12 cellular contexts compared by ENCODE assay signal in genomic region chr7:115097175-115097671, GRCh38.
DNase-seq lines count a peak whose midpoint lies in the region; ATAC-seq and TF ChIP-seq lines count a peak whose summit lies in the region.
"Had no signal": no experiment of that assay in that cellular context is flagged by ENCODE, and none has a peak within 500 bp of the region (broad histone marks: within the 10 kb centered on the region; RNA-seq: fewer than 3 reads in every experiment).

No MANE protein-coding gene starts in this region.

- H3K4me3 ChIP-seq in AG04450 (ENCODE audit: low read depth, low read length) = no peak overlapping the region
- H3K4me3 ChIP-seq in HEK293 (ENCODE audit: low read depth, low read length) = no peak overlapping the region
- H3K4me3 ChIP-seq in OCI-LY7 (ENCODE audit: low read depth, low read length, poor library complexity, severe bottlenecking) = no peak overlapping the region
- H3K4me3 ChIP-seq: BLaER1, transverse colon had no signal

- peaks cover 17% of the 10 kb centered on the region for H3K4me1 Mint-ChIP-seq in WTC11

- CTCF ChIA-PET in AG04450 (lab: Charles Lee) = interaction anchor here (1.5 kb wide), 1 partner anchor 9 kb away, joined by 3 read pairs; no protein-coding TSS in a partner anchor
- CTCF ChIA-PET in HEK293 (lab: Yijun Ruan, JAX) = interaction anchor here (0.7 kb wide), 1 partner anchor 8 kb away, joined by 3 read pairs; no protein-coding TSS in a partner anchor
- CTCF ChIA-PET in WTC11 (lab: Charles Lee) = no interaction called here
- CTCF ChIA-PET in OCI-LY7 (lab: Charles Lee; ENCODE audit: unreplicated experiment) = no interaction called here

- no peak overlapping the region for H3K4me3 Mint-ChIP-seq in WTC11

- no peaks in the 10 kb centered on the region for H3K27me3 Mint-ChIP-seq in WTC11 (ENCODE audit: low read depth)

- H2AFZ ChIP-seq in OCI-LY7 (ENCODE audit: low read length) = no peak overlapping the region

- no TSS peak for BruUV-seq in OCI-LY7 (replicated peaks; lab: Mats Ljungman, UMichigan)

- H3K9me3 ChIP-seq in AG04450 (ENCODE audit: control insufficient read depth, insufficient read depth, low read length) = no peaks in the 10 kb centered on the region
- H3K9me3 ChIP-seq in HEK293 (ENCODE audit: control insufficient read depth, insufficient read depth, low read depth, low read length) = no peaks in the 10 kb centered on the region
- H3K9me3 ChIP-seq in OCI-LY7 (ENCODE audit: low read length) = no peaks in the 10 kb centered on the region
- H3K9me3 ChIP-seq: BLaER1, transverse colon had no signal

- DNase-seq in AG04450 (ENCODE audit: low read depth, low spot score) = peak; percentile 49
- DNase-seq in WTC11 (ENCODE audit: low spot score) = no peak
- peak; percentile 97 for DNase-seq in foreskin melanocyte
- DNase-seq in OCI-LY7 (ENCODE audit: low spot score) = no peak
- DNase-seq in head of caudate nucleus = no peak
- DNase-seq: KBM-7, left cardiac atrium, transverse colon had no signal

- H3K27ac Mint-ChIP-seq in WTC11 = no peak overlapping the region

- H3K27me3 ChIP-seq in AG04450 (ENCODE audit: control insufficient read depth, insufficient read depth, low read length) = no peaks in the 10 kb centered on the region
- H3K27me3 ChIP-seq: BLaER1, transverse colon had no signal

- H3K4me2 ChIP-seq in OCI-LY7 (ENCODE audit: low read length) = no peak overlapping the region
- H3K4me2 ChIP-seq: BLaER1 had no signal

- no peaks in the 10 kb centered on the region for H3K9me2 ChIP-seq in OCI-LY7 (ENCODE audit: insufficient read depth, low read length)

- intact Hi-C loops in OCI-LY7 (cut with micrococcal nuclease; ENCODE audit: unreplicated experiment) (no loop called here), head of caudate nucleus (cut with DNase I) (no loop called here)

- no peaks in the 10 kb centered on the region for H4K20me1 ChIP-seq in OCI-LY7 (ENCODE audit: insufficient read depth, low read length)
- H4K20me1 ChIP-seq: BLaER1 had no signal

- POLR2A ChIA-PET in AG04450 (lab: Yijun Ruan, JAX) = no interaction called here
- POLR2A ChIA-PET in HEK293 (lab: Yijun Ruan, JAX) = no interaction called here
- POLR2A ChIA-PET in WTC11 (lab: Charles Lee) = no interaction called here
- POLR2A ChIA-PET in OCI-LY7 (lab: Charles Lee) = no interaction called here

- no peaks in the 10 kb centered on the region for H3K36me3 ChIP-seq in HEK293 (ENCODE audit: control insufficient read depth in 2 of 2, insufficient read depth in 1 of 2, low read length in 2 of 2)
- no peaks in the 10 kb centered on the region for H3K36me3 ChIP-seq in OCI-LY7 (ENCODE audit: insufficient read depth, low read length)
- H3K36me3 ChIP-seq: BLaER1, transverse colon had no signal

- H3K4me1 ChIP-seq in HEK293 (ENCODE audit: control insufficient read depth, insufficient read depth, low read length) (no peaks in the 10 kb centered on the region), OCI-LY7 (ENCODE audit: insufficient read depth, low read length, poor library complexity, severe bottlenecking) (no peaks in the 10 kb centered on the region)
- H3K4me1 ChIP-seq: BLaER1, transverse colon had no signal

- H3K27ac ChIP-seq in AG04450 (ENCODE audit: low read depth, low read length) (peak overlapping the region; percentile 35), HEK293 (ENCODE audit: extremely low read depth, low read depth, low read length) (no peak overlapping the region), OCI-LY7 (ENCODE audit: low read depth, low read length, poor library complexity, severe bottlenecking) (no peak overlapping the region)
- H3K27ac ChIP-seq: BLaER1, transverse colon had no signal

- H3K79me2 ChIP-seq in OCI-LY7 (ENCODE audit: insufficient read depth, low read depth, low read length) = no peaks in the 10 kb centered on the region

- no peaks in the 10 kb centered on the region for H3K36me3 Mint-ChIP-seq in WTC11

- TF ChIP-seq CTCF in AG04450 (IDR thresholded peaks at IDR 0.05; ENCODE audit: low read depth, low read length) = no peak
- no peak for TF ChIP-seq CTCF in HEK293 (tag by site-specific recombination; IDR thresholded peaks at IDR 0.05)
- no peak for TF ChIP-seq CTCF in WTC11 (IDR thresholded peaks at IDR 0.05)
- TF ChIP-seq CTCF in OCI-LY7 (conservative IDR thresholded peaks at IDR 0.05; ENCODE audit: low read length) = no peak

- no peaks in the 10 kb centered on the region for H3K9me3 Mint-ChIP-seq in WTC11

- ATAC-seq in WTC11 (peak; percentile 32; the same call in 1 of the 2 replicates), HG03108 (IDR thresholded peaks at IDR 0.05; ENCODE audit: unreplicated experiment) (no peak), HG02759 (IDR thresholded peaks at IDR 0.05; ENCODE audit: unreplicated experiment) (no peak)

TF ChIP-seq in HEK293, 187 proteins besides CTCF, POLR2A, EP300 and RAD21:
- TF ChIP-seq ZNF449 (tag by site-specific recombination; IDR thresholded peaks at IDR 0.05) (peak; percentile 56; the same call in 1 of the 2 replicates), ZNF501 (tag by site-specific recombination; IDR thresholded peaks at IDR 0.05) (no peak)

TF ChIP-seq in WTC11, 78 proteins besides CTCF, POLR2A, EP300 and RAD21:
- TF ChIP-seq GTF2I (CRISPR knock-in tag; conservative IDR thresholded peaks at IDR 0.05) (no peak), ZNF232 (CRISPR knock-in tag; IDR thresholded peaks at IDR 0.05) (no peak), RORB (CRISPR knock-in tag; IDR thresholded peaks at IDR 0.05) (no peak), RELA (CRISPR knock-in tag; IDR thresholded peaks at IDR 0.05; ENCODE audit: borderline replicate concordance) (no peak), ZNF317 (CRISPR knock-in tag; IDR thresholded peaks at IDR 0.05; ENCODE audit: borderline replicate concordance, low read depth) (no peak), NR3C1 (CRISPR knock-in tag; conservative IDR thresholded peaks at IDR 0.05; ENCODE audit: low read depth) (no peak), NFE2L1 (CRISPR knock-in tag; IDR thresholded peaks at IDR 0.05) (no peak), ZNF138 (CRISPR knock-in tag; conservative IDR thresholded peaks at IDR 0.05) (no peak)
- TF ChIP-seq, protein P1, sequence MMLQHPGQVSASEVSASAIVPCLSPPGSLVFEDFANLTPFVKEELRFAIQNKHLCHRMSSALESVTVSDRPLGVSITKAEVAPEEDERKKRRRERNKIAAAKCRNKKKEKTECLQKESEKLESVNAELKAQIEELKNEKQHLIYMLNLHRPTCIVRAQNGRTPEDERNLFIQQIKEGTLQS (CRISPR knock-in tag; conservative IDR thresholded peaks at IDR 0.05) = no peak
- TF ChIP-seq, protein P2, sequence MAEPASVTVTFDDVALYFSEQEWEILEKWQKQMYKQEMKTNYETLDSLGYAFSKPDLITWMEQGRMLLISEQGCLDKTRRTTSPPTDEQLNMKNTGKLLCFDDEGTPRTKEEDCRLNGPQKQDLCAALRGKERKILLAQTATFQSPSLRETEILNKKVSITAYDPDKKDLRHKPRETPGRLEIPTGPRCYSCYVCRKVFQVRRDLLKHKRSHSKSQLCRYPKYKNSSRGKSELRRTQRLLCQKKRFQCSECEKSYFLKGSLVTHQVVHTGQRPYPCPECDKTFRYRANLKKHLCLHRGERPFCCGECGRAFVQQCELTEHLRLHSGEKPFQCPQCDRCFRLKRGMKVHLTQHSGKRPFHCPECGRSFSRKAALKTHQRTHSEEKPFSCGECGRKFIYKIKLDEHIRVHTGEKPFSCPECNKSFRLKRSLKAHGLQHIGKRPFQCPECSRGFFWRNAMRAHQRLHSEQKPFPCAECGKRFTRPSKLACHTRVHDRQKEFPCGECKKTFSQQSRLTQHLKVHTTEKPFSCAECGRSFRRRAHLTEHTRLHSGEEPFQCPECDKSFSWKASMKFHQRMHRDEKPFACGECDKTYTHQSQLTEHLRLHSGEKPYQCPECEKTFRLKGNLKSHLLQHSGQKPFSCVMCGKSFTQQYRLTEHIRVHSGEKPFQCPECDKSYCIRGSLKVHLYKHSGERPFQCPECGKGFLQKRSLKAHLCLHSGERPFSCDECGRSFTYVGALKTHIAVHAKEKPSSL (CRISPR knock-in tag; conservative IDR thresholded peaks at IDR 0.05) = no peak

Comparison
In these comparisons a context has a peak if more than half of its experiments do, and no peak if none do; other contexts are left out.
1. DNase-seq: peak in AG04450 (single experiment) and foreskin melanocyte (single experiment); none in WTC11 (single experiment), OCI-LY7 (single experiment) and head of caudate nucleus (0 of 42).
2. CTCF ChIA-PET loops: an anchor here in AG04450 (1.5 kb wide) and HEK293 (0.7 kb wide); none called in WTC11 and OCI-LY7.